ENCODE assay signal across 8 cellular contexts in the genomic region with DNA sequence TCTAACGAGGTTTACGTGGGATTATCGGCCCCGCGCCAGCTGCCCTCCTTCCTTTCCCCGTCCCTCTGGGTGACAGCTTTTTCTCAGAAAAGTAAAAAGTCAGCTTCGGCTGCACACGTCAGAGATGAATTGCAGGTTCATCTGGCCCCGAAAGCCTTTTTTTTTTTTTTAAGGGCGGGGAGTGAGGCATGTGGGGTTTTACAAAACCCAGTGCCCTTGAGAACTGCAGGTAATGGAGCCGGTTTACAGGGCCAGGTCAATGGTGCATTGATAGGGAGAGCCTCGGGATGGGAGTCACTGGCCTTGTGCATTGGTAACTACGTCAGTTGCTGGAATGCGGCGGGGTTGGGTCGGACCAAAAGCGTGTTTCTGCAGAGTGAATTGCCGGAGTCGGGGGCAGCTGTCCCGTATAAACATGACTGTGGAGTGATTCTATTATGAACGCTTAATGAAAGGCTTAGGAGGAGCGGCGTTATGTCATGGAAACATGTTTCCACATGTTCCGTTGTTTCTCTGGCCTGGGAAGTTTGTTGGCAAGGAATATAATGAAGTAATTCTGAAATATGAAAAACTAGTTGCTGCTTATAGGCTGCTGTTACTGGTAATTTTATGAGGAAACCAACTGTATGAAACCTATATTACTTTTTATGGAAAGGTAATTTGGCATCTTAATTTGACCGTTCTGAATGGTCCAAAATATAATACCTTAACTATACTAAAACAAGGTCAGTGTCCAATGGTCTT. TPM values are rescaled to one million over a fixed set of nuclear protein-coding genes. Genes with fewer than 3 reads are reported as not detected.
DNase-seq lines count a peak whose midpoint lies in the region; ATAC-seq and TF ChIP-seq lines count a peak whose summit lies in the region.

No MANE protein-coding gene starts in this region.

- no peak for ATAC-seq in CD8-positive, alpha-beta T cell
- ATAC-seq in GM19043 (IDR thresholded peaks at IDR 0.05; ENCODE audit: low read depth, unreplicated experiment) (peak; percentile 11), GM21723 (IDR thresholded peaks at IDR 0.05; ENCODE audit: unreplicated experiment) (no peak)

- no peak overlapping the region for H3K27ac Mint-ChIP-seq in CD8-positive, alpha-beta T cell

- TF ChIP-seq POLR2A in transverse colon (IDR thresholded peaks at IDR 0.05): no peak

- H3K4me1 Mint-ChIP-seq in CD8-positive, alpha-beta T cell (ENCODE audit: low read depth): peaks cover 15% of the 10 kb centered on the region

- H3K27ac ChIP-seq in CD8-positive, alpha-beta T cell (ENCODE audit: low read depth, low read length): no peak overlapping the region
- no peak overlapping the region for H3K27ac ChIP-seq in HUES6 (ENCODE audit: low read depth, low read length)
- H3K27ac ChIP-seq in transverse colon: peak overlapping the region; percentile 51 to 86 (median 80)

- TF ChIP-seq EP300 in transverse colon (IDR thresholded peaks at IDR 0.05; ENCODE audit: low read depth): no peak

- 11 to 19% methylated on average over 10 to 25 of the region's 25 CpGs for WGBS in transverse colon (ENCODE audit: low coverage in 1 of 2), 2 donors

- peak overlapping the region; percentile 92 for H3K4me3 Mint-ChIP-seq in CD8-positive, alpha-beta T cell

- no peaks in the 10 kb centered on the region for H3K36me3 ChIP-seq in CD8-positive, alpha-beta T cell (ENCODE audit: insufficient read depth, low read length)
- H3K36me3 ChIP-seq in HUES6 (ENCODE audit: control insufficient read depth, insufficient read depth, low read length) (no peaks in the 10 kb centered on the region), transverse colon (no peaks in the 10 kb centered on the region)

- H3K36me3 Mint-ChIP-seq in CD8-positive, alpha-beta T cell: no peaks in the 10 kb centered on the region

- H3K9me3 Mint-ChIP-seq in CD8-positive, alpha-beta T cell: no peaks in the 10 kb centered on the region

- H3K4me3 ChIP-seq in CD8-positive, alpha-beta T cell (ENCODE audit: low read depth, low read length): peak overlapping the region; percentile 66
- H3K4me3 ChIP-seq in HUES6 (ENCODE audit: low read depth, low read length): peak overlapping the region; percentile 86
- peak overlapping the region; percentile 81 for H3K4me3 ChIP-seq in epithelial cell of proximal tubule (ENCODE audit: low read depth, low read length)
- H3K4me3 ChIP-seq in transverse colon: peak overlapping the region; percentile 45 to 79 (median 63)

- in situ Hi-C loops in transverse colon (cut with MboI; ENCODE audit: low pct_ligation_motif_present in 1 of 4, low pct_unique_long_range_greater_than_20kb in 1 of 4, low sequenced_read_pairs in 3 of 4): no loop called here

- H3K9ac ChIP-seq in HUES6 (ENCODE audit: low read length): peak overlapping the region; percentile 83

- intact Hi-C loops in CD8-positive, alpha-beta T cell (cut with DNase I, micrococcal nuclease): no loop called here
- intact Hi-C loops in transverse colon (cut with DNase I; ENCODE audit: low total_unique reads): no loop called here

- TF ChIP-seq CTCF in CD8-positive, alpha-beta T cell (IDR thresholded peaks at IDR 0.05): no peak
- no peak for TF ChIP-seq CTCF in epithelial cell of proximal tubule (conservative IDR thresholded peaks at IDR 0.05; ENCODE audit: low read depth, low read length)
- no peak for TF ChIP-seq CTCF in transverse colon (IDR thresholded peaks at IDR 0.05)

- DNase-seq in CD8-positive, alpha-beta T cell: no peak
- DNase-seq in SW480 (ENCODE audit: low spot score) (peak; percentile 80), epithelial cell of proximal tubule (ENCODE audit: low read depth) (no peak), midbrain (lab: John Stamatoyannopoulos, UW) (peak; percentile 40), transverse colon (peak; percentile 65)

- H3K9me3 ChIP-seq in CD8-positive, alpha-beta T cell (ENCODE audit: low read length): no peaks in the 10 kb centered on the region
- H3K9me3 ChIP-seq in HUES6 (ENCODE audit: control insufficient read depth, insufficient read depth, low read depth, low read length) (no peaks in the 10 kb centered on the region), transverse colon (no peaks in the 10 kb centered on the region)

- H3K27me3 Mint-ChIP-seq in CD8-positive, alpha-beta T cell (ENCODE audit: low read depth): peaks cover 54% of the 10 kb centered on the region

- CTCF ChIA-PET in CD8-positive, alpha-beta T cell (lab: Charles Lee): no interaction called here

- H3K4me1 ChIP-seq in CD8-positive, alpha-beta T cell (ENCODE audit: insufficient read depth, low read length): peaks cover 14% of the 10 kb centered on the region
- H3K4me1 ChIP-seq in HUES6 (ENCODE audit: control insufficient read depth, insufficient read depth, low read length): no peaks in the 10 kb centered on the region
- H3K4me1 ChIP-seq in transverse colon: peaks cover 0 to 14% (median 1%) of the 10 kb centered on the region in 4 donors

- peaks cover 25% of the 10 kb centered on the region for H3K27me3 ChIP-seq in CD8-positive, alpha-beta T cell (ENCODE audit: insufficient read depth, low read length)
- H3K27me3 ChIP-seq in HUES6 (ENCODE audit: control insufficient read depth, insufficient read depth, low read length) (peaks cover 44% of the 10 kb centered on the region), transverse colon (peaks cover 12% of the 10 kb centered on the region)

- POLR2A ChIA-PET in CD8-positive, alpha-beta T cell (lab: Charles Lee): interaction anchor here (0.7 kb wide), 1 partner anchor 9 kb away, joined by 3 read pairs; no protein-coding TSS in a partner anchor

RNA-seq across cellular contexts. Expression of gene HSPA4L, which starts 1.1 kb away (rescaled TPM):
- not detected for total RNA-seq in CD8-positive, alpha-beta T cell
- total RNA-seq in epithelial cell of proximal tubule: 10.6 and 12.6 TPM in 2 replicates
- 1 to 10 TPM; 1.5 to 3.8 (median 2.8) TPM for total RNA-seq in transverse colon

RNA-seq across cellular contexts. Expression of gene SLC25A31, which starts 53.0 kb away (rescaled TPM):
- not detected for total RNA-seq in CD8-positive, alpha-beta T cell
- total RNA-seq in epithelial cell of proximal tubule (not detected in 2 replicates), transverse colon (not detected)

Comparison
In these comparisons a context has a peak if more than half of its experiments do, and no peak if none do; other contexts are left out.
1. DNase-seq: peak in SW480 (single experiment), midbrain (single experiment) and transverse colon (single experiment); none in CD8-positive, alpha-beta T cell (0 of 7) and epithelial cell of proximal tubule (single experiment).
2. H3K27ac ChIP-seq: peak in transverse colon (4 of 4); none in CD8-positive, alpha-beta T cell (single experiment) and HUES6 (single experiment).
3. Peak in every context shown above with its lines, with median percentiles within 50 percentile points of each other: H3K4me3 ChIP-seq.